ENCODE assay signal across 1 cellular context in the genomic region with DNA sequence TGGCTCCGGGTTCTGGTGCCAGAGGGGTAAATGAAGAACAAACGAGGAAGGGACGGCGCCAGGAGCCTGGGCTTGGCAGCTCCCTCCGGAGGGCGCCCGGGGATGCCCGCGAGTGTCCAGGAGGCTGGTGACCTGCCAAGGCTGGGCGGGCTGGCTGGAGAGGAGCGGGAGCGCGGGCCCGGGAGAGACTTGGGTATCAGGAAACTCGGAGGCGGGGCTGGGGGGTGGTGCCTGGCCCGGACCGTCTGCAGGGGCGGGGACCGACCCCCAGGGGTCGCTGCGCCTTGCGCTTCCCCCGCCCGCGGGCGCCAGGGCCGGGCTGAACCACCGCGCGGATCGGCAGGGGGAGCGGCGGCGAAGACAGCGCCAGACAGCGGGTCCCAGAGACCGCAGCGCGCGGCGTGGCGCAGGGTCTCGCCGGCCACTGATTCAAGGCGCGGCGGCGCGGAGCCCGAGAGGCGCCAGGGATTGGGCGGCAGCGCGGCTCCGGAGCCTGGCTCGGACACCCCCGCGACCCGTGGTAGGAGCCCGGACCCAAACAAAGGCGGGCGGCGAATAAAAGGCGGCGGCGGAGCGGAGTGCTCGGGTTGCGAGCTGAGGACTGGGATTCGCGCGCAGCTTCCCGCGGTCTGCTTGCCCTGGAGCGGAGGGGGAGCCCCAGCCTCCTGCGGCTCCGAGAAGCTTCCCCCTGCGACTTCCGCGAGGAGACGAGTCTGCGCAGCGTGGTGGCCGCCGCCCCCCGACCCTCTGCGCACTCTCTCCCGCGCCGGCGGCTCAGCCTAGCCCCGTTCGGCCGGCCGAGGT.
TF ChIP-seq lines count a peak whose summit lies in the region.

A gene with protein sequence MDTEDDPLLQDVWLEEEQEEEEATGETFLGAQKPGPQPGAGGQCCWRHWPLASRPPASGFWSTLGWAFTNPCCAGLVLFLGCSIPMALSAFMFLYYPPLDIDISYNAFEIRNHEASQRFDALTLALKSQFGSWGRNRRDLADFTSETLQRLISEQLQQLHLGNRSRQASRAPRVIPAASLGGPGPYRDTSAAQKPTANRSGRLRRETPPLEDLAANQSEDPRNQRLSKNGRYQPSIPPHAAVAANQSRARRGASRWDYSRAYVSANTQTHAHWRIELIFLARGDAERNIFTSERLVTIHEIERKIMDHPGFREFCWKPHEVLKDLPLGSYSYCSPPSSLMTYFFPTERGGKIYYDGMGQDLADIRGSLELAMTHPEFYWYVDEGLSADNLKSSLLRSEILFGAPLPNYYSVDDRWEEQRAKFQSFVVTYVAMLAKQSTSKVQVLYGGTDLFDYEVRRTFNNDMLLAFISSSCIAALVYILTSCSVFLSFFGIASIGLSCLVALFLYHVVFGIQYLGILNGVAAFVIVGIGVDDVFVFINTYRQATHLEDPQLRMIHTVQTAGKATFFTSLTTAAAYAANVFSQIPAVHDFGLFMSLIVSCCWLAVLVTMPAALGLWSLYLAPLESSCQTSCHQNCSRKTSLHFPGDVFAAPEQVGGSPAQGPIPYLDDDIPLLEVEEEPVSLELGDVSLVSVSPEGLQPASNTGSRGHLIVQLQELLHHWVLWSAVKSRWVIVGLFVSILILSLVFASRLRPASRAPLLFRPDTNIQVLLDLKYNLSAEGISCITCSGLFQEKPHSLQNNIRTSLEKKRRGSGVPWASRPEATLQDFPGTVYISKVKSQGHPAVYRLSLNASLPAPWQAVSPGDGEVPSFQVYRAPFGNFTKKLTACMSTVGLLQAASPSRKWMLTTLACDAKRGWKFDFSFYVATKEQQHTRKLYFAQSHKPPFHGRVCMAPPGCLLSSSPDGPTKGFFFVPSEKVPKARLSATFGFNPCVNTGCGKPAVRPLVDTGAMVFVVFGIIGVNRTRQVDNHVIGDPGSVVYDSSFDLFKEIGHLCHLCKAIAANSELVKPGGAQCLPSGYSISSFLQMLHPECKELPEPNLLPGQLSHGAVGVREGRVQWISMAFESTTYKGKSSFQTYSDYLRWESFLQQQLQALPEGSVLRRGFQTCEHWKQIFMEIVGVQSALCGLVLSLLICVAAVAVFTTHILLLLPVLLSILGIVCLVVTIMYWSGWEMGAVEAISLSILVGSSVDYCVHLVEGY (N-terminal part only) (plus strand): TSS at position 585 of the 804 bp plus-strand sequence. CDS start 21,838 bp downstream, outside the sequence.

TF ChIP-seq in K562, 482 proteins besides CTCF, POLR2A, EP300 and RAD21 (continued from another document and continues in another):
- no peak for TF ChIP-seq HNRNPH1 (optimal IDR thresholded peaks at IDR 0.05; ENCODE audit: low read depth, low read length)
- TF ChIP-seq, protein P1, sequence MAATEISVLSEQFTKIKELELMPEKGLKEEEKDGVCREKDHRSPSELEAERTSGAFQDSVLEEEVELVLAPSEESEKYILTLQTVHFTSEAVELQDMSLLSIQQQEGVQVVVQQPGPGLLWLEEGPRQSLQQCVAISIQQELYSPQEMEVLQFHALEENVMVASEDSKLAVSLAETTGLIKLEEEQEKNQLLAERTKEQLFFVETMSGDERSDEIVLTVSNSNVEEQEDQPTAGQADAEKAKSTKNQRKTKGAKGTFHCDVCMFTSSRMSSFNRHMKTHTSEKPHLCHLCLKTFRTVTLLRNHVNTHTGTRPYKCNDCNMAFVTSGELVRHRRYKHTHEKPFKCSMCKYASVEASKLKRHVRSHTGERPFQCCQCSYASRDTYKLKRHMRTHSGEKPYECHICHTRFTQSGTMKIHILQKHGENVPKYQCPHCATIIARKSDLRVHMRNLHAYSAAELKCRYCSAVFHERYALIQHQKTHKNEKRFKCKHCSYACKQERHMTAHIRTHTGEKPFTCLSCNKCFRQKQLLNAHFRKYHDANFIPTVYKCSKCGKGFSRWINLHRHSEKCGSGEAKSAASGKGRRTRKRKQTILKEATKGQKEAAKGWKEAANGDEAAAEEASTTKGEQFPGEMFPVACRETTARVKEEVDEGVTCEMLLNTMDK (IDR thresholded peaks at IDR 0.05; ENCODE audit: borderline replicate concordance, insufficient read depth, low read depth, low read length, poor library complexity, severe bottlenecking): peak; percentile 69
- TF ChIP-seq TSC22D4 (tag; IDR thresholded peaks at IDR 0.05): no peak
- TF ChIP-seq JUNB (CRISPR knock-in tag; conservative IDR thresholded peaks at IDR 0.05): no peak
- 0 out of 2 replicates have a peak, but pooled peaks have one; percentile 9 for TF ChIP-seq JUN (IDR thresholded peaks at IDR 0.05; ENCODE audit: borderline replicate concordance, low read depth, low read length)
- TF ChIP-seq JUN (CRISPR knock-in tag; IDR thresholded peaks at IDR 0.05; ENCODE audit: borderline replicate concordance): no peak
- TF ChIP-seq CXXC5 (CRISPR knock-in tag; IDR thresholded peaks at IDR 0.05): peak; percentile 86
- TF ChIP-seq ZNF584 (CRISPR knock-in tag; IDR thresholded peaks at IDR 0.05; ENCODE audit: low read depth): no peak
- TF ChIP-seq POLR2AphosphoS5 (IDR thresholded peaks at IDR 0.05; ENCODE audit: control insufficient read depth, insufficient read depth, low read depth, low read length): no peak
- no peak for TF ChIP-seq TCFL5 (CRISPR knock-in tag; conservative IDR thresholded peaks at IDR 0.05)
- TF ChIP-seq, protein P2, sequence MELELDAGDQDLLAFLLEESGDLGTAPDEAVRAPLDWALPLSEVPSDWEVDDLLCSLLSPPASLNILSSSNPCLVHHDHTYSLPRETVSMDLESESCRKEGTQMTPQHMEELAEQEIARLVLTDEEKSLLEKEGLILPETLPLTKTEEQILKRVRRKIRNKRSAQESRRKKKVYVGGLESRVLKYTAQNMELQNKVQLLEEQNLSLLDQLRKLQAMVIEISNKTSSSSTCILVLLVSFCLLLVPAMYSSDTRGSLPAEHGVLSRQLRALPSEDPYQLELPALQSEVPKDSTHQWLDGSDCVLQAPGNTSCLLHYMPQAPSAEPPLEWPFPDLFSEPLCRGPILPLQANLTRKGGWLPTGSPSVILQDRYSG (tag; conservative IDR thresholded peaks at IDR 0.05; ENCODE audit: low read depth): no peak
- TF ChIP-seq, protein P3, sequence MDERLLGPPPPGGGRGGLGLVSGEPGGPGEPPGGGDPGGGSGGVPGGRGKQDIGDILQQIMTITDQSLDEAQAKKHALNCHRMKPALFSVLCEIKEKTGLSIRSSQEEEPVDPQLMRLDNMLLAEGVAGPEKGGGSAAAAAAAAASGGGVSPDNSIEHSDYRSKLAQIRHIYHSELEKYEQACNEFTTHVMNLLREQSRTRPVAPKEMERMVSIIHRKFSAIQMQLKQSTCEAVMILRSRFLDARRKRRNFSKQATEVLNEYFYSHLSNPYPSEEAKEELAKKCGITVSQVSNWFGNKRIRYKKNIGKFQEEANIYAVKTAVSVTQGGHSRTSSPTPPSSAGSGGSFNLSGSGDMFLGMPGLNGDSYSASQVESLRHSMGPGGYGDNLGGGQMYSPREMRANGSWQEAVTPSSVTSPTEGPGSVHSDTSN (CRISPR knock-in tag; IDR thresholded peaks at IDR 0.05; ENCODE audit: low read depth): no peak
- TF ChIP-seq, protein P3 (tag; conservative IDR thresholded peaks at IDR 0.05; ENCODE audit: low read depth): no peak
- no peak for TF ChIP-seq BCOR (IDR thresholded peaks at IDR 0.05)
- TF ChIP-seq HNRNPLL (IDR thresholded peaks at IDR 0.05; ENCODE audit: low read depth, low read length, poor library complexity, severe bottlenecking): peak; percentile 55
- TF ChIP-seq, protein P4, sequence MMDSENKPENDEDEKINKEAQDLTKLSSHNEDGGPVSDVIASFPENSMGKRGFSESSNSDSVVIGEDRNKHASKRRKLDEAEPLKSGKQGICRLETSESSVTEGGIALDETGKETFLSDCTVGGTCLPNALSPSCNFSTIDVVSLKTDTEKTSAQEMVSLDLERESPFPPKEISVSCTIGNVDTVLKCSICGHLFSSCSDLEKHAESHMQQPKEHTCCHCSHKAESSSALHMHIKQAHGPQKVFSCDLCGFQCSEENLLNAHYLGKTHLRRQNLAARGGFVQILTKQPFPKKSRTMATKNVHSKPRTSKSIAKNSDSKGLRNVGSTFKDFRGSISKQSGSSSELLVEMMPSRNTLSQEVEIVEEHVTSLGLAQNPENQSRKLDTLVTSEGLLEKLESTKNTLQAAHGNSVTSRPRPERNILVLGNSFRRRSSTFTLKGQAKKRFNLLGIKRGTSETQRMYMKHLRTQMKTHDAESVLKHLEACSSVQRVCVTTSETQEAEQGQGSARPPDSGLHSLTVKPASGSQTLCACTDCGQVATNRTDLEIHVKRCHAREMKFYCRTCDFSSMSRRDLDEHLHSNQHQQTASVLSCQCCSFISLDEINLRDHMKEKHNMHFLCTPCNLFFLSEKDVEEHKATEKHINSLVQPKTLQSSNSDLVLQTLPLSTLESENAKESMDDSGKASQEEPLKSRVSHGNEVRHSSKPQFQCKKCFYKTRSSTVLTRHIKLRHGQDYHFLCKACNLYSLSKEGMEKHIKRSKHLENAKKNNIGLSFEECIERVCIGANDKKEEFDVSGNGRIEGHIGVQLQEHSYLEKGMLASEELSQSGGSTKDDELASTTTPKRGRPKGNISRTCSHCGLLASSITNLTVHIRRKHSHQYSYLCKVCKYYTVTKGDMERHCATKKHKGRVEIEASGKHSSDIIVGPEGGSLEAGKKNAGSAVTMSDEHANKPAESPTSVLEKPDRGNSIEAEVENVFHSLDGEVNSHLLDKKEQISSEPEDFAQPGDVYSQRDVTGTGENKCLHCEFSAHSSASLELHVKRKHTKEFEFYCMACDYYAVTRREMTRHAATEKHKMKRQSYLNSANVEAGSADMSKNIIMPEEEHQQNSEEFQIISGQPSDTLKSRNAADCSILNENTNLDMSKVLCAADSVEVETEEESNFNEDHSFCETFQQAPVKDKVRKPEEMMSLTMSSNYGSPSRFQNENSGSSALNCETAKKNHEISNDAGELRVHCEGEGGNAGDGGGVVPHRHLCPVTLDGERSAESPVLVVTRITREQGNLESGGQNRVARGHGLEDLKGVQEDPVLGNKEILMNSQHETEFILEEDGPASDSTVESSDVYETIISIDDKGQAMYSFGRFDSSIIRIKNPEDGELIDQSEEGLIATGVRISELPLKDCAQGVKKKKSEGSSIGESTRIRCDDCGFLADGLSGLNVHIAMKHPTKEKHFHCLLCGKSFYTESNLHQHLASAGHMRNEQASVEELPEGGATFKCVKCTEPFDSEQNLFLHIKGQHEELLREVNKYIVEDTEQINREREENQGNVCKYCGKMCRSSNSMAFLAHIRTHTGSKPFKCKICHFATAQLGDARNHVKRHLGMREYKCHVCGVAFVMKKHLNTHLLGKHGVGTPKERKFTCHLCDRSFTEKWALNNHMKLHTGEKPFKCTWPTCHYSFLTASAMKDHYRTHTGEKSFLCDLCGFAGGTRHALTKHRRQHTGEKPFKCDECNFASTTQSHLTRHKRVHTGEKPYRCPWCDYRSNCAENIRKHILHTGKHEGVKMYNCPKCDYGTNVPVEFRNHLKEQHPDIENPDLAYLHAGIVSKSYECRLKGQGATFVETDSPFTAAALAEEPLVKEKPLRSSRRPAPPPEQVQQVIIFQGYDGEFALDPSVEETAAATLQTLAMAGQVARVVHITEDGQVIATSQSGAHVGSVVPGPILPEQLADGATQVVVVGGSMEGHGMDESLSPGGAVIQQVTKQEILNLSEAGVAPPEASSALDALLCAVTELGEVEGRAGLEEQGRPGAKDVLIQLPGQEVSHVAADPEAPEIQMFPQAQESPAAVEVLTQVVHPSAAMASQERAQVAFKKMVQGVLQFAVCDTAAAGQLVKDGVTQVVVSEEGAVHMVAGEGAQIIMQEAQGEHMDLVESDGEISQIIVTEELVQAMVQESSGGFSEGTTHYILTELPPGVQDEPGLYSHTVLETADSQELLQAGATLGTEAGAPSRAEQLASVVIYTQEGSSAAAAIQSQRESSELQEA (IDR thresholded peaks at IDR 0.05; ENCODE audit: low read depth): no peak
- no peak for TF ChIP-seq MYC (IDR thresholded peaks at IDR 0.05; ENCODE audit: low read depth, low read length)
- no peak for TF ChIP-seq MYC (CRISPR knock-in tag; IDR thresholded peaks at IDR 0.05; ENCODE audit: borderline replicate concordance, low read depth)
- TF ChIP-seq, protein P5, sequence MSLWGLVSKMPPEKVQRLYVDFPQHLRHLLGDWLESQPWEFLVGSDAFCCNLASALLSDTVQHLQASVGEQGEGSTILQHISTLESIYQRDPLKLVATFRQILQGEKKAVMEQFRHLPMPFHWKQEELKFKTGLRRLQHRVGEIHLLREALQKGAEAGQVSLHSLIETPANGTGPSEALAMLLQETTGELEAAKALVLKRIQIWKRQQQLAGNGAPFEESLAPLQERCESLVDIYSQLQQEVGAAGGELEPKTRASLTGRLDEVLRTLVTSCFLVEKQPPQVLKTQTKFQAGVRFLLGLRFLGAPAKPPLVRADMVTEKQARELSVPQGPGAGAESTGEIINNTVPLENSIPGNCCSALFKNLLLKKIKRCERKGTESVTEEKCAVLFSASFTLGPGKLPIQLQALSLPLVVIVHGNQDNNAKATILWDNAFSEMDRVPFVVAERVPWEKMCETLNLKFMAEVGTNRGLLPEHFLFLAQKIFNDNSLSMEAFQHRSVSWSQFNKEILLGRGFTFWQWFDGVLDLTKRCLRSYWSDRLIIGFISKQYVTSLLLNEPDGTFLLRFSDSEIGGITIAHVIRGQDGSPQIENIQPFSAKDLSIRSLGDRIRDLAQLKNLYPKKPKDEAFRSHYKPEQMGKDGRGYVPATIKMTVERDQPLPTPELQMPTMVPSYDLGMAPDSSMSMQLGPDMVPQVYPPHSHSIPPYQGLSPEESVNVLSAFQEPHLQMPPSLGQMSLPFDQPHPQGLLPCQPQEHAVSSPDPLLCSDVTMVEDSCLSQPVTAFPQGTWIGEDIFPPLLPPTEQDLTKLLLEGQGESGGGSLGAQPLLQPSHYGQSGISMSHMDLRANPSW (CRISPR knock-in tag; IDR thresholded peaks at IDR 0.05): no peak
- TF ChIP-seq, protein P6, sequence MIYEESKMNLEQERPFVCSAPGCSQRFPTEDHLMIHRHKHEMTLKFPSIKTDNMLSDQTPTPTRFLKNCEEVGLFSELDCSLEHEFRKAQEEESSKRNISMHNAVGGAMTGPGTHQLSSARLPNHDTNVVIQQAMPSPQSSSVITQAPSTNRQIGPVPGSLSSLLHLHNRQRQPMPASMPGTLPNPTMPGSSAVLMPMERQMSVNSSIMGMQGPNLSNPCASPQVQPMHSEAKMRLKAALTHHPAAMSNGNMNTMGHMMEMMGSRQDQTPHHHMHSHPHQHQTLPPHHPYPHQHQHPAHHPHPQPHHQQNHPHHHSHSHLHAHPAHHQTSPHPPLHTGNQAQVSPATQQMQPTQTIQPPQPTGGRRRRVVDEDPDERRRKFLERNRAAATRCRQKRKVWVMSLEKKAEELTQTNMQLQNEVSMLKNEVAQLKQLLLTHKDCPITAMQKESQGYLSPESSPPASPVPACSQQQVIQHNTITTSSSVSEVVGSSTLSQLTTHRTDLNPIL (CRISPR knock-in tag; IDR thresholded peaks at IDR 0.05): no peak
- TF ChIP-seq MYNN (IDR thresholded peaks at IDR 0.05): no peak
- TF ChIP-seq MYNN (CRISPR knock-in tag; IDR thresholded peaks at IDR 0.05): no peak
- TF ChIP-seq TGIF2 (CRISPR knock-in tag; IDR thresholded peaks at IDR 0.05): no peak
- no peak for TF ChIP-seq RUNX1 (IDR thresholded peaks at IDR 0.05; ENCODE audit: low read depth)
- no peak for TF ChIP-seq SRSF7 (optimal IDR thresholded peaks at IDR 0.05; ENCODE audit: low read depth, low read length)
- TF ChIP-seq, protein P7, sequence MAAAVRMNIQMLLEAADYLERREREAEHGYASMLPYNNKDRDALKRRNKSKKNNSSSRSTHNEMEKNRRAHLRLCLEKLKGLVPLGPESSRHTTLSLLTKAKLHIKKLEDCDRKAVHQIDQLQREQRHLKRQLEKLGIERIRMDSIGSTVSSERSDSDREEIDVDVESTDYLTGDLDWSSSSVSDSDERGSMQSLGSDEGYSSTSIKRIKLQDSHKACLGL (CRISPR knock-in tag; IDR thresholded peaks at IDR 0.05; ENCODE audit: borderline replicate concordance, poor library complexity, severe bottlenecking): no peak
- no peak for TF ChIP-seq ZNF79 (CRISPR knock-in tag; IDR thresholded peaks at IDR 0.05; ENCODE audit: low read depth)
